14 cellular contexts compared by ENCODE assay signal in the genomic region with DNA sequence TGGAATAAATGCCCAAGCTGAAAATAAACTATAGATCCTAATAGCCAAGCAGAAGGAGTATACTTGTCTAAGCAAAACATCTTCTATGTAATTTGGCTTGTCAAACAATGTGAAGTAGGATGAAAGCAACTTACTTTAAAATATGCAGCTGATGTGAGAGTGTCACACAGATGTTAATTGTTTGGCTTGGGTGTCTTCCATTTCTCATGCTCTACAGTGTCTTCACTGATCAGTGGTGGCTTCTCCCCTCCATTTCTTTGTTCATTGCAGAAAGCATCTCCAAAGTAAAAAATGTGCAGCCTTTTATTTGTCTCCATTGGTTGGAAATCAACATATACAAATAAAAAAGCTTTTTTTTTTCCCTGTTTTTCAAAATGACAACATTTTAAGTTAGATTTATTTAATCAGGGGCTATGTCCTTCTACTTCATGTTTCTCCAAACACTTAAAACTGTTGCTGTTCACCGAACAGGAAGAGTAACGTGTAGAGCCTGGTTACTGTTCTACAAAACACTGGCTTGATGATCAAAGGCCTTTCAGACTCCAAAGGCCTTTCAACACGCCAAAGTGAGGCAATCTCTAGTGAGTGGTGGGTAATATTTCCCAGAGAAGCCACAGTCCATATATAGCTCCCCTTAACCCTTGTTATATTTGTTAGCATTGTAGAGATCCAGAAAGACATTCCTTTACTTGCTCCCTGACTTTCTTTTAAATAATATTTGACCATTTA. TPM values are rescaled to one million over a fixed set of nuclear protein-coding genes. Genes with fewer than 3 reads are reported as not detected.
DNase-seq lines count a peak whose midpoint lies in the region; ATAC-seq, FAIRE-seq and TF ChIP-seq lines count a peak whose summit lies in the region.
"Not testable (repeated sequence)": the region's sequence is repeated elsewhere in the genome, so short reads cannot be mapped to it uniquely, and the experiment has no call there.
"Had no signal": no experiment of that assay in that cellular context is flagged by ENCODE, and none has a peak within 500 bp of the region (broad histone marks: within the 10 kb centered on the region; RNA-seq: fewer than 3 reads in every experiment).

No MANE protein-coding gene starts in this region.

- peak; percentile 24 for FAIRE-seq in GM18507 (lab: Jason Lieb, UNC)

- H3K4me3 Mint-ChIP-seq in T-helper 2 cell treated with Interferon-gamma antibody and Interleukin-4, amounts not matched to agents 5 μg/mL and 100 μg/mL, for 36 hours, result peak overlapping the region; percentile 61
- peak overlapping the region; percentile 53 for H3K4me3 Mint-ChIP-seq in activated naive CD8-positive, alpha-beta T cell

- H3K36me3 Mint-ChIP-seq in T-helper 2 cell treated with Interferon-gamma antibody and Interleukin-4, amounts not matched to agents 5 μg/mL and 100 μg/mL, for 36 hours (ENCODE audit: low read depth); activated naive CD8-positive, alpha-beta T cell: not testable (repeated sequence)

- DNase-seq in GM18507 (ENCODE audit: extremely low spot score, insufficient read length, low read depth); T-helper 2 cell treated with Interferon-gamma antibody and Interleukin-4, amounts not matched to agents 5 μg/mL and 100 μg/mL, for 36 hours (ENCODE audit: low spot score); left cardiac atrium: not testable (repeated sequence)
- DNase-seq in MV-4-11 (lab: John Stamatoyannopoulos, UW), result peak; percentile 47

- peak overlapping the region; percentile 70 for H3K27ac Mint-ChIP-seq in T-helper 2 cell treated with Interferon-gamma antibody and Interleukin-4, amounts not matched to agents 5 μg/mL and 100 μg/mL, for 36 hours
- peak overlapping the region; percentile 36 for H3K27ac Mint-ChIP-seq in activated naive CD8-positive, alpha-beta T cell

- H3K27me3 Mint-ChIP-seq in T-helper 2 cell treated with Interferon-gamma antibody and Interleukin-4, amounts not matched to agents 5 μg/mL and 100 μg/mL, for 36 hours (ENCODE audit: low read depth); activated naive CD8-positive, alpha-beta T cell: not testable (repeated sequence)

- TF ChIP-seq CTCF in neutrophil (IDR thresholded peaks at IDR 0.05), result not testable (repeated sequence)

- not testable (repeated sequence) for H3K9me3 ChIP-seq in neutrophil

- peak overlapping the region; percentile 29 to 48 for H3K4me3 ChIP-seq in neutrophil (ENCODE audit: low read depth in 1 of 2, low read length in 1 of 2)

- H3K9me3 Mint-ChIP-seq in T-helper 2 cell treated with Interferon-gamma antibody and Interleukin-4, amounts not matched to agents 5 μg/mL and 100 μg/mL, for 36 hours; activated naive CD8-positive, alpha-beta T cell (ENCODE audit: low read depth): not testable (repeated sequence)

- H3K4me1 ChIP-seq in neutrophil (ENCODE audit: control insufficient read depth in 1 of 2, insufficient read depth in 1 of 2, low read depth in 1 of 2, low read length in 1 of 2), result peaks cover 31 to 33% of the 10 kb centered on the region in 2 experiments

- intact Hi-C loops in left cardiac atrium (cut with DNase I), result not testable (repeated sequence)

- peak overlapping the region; percentile 86 for H3K27ac ChIP-seq in neutrophil

- not testable (repeated sequence) for H3K27me3 ChIP-seq in neutrophil

- not testable (repeated sequence) for H3K36me3 ChIP-seq in neutrophil

- ATAC-seq in HG02763 (IDR thresholded peaks at IDR 0.05; ENCODE audit: unreplicated experiment) (peak; percentile 11), left cardiac atrium (peak; percentile 75 to 93)

- peaks cover 19% of the 10 kb centered on the region for H3K4me1 Mint-ChIP-seq in T-helper 2 cell treated with Interferon-gamma antibody and Interleukin-4, amounts not matched to agents 5 μg/mL and 100 μg/mL, for 36 hours (ENCODE audit: low read depth)
- H3K4me1 Mint-ChIP-seq in activated naive CD8-positive, alpha-beta T cell (ENCODE audit: low read depth), result peaks cover 65% of the 10 kb centered on the region

RNA-seq across cellular contexts. Expression of a gene that starts 49.2 kb away (rescaled TPM):
- total RNA-seq in left cardiac atrium, result not detected
- total RNA-seq: activated CD8-positive, alpha-beta memory T cell treated with anti-CD3 and anti-CD28 coated beads for 36 hours; endodermal cell; fibroblast of lung; mononuclear cell; prostate gland; smooth muscle cell; tibial nerve had no signal
